ENCODE assay signal across 9 cellular contexts in the genomic region with DNA sequence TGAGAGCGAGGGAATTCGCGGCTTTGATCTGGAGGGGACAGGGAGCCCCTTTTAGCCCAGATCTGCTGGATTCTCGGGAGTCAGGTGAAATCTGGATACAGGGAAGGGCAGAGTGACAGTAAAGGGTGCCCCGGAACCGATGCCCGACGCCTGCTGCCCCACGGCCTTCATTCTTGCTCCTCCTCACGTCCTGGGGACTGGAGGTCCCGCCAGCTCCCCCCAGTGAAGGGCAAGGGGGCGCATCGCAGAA. TPM values are rescaled to one million over a fixed set of nuclear protein-coding genes. Genes with fewer than 3 reads are reported as not detected.
DNase-seq lines count a peak whose midpoint lies in the region; ATAC-seq and TF ChIP-seq lines count a peak whose summit lies in the region.
"Had no signal": no experiment of that assay in that cellular context is flagged by ENCODE, and none has a peak within 500 bp of the region (broad histone marks: within the 10 kb centered on the region; RNA-seq: fewer than 3 reads in every experiment).

No MANE protein-coding gene starts in this region.

- H3K4me2 ChIP-seq in smooth muscle cell: peak overlapping the region; percentile 90

- peak overlapping the region; percentile 71 for H3K4me3 Mint-ChIP-seq in activated T-cell treated with anti-CD3 and anti-CD28 coated beads, Interleukin-2, amount 50 U/mL, for 4 hours

- H3K27ac ChIP-seq in WERI-Rb-1 (no peak overlapping the region), smooth muscle cell (ENCODE audit: low read depth) (no peak overlapping the region)

- no peaks in the 10 kb centered on the region for H3K36me3 Mint-ChIP-seq in activated T-cell treated with anti-CD3 and anti-CD28 coated beads, Interleukin-2, amount 50 U/mL, for 4 hours (ENCODE audit: insufficient read depth)

- peak overlapping the region; percentile 34 for H3K9ac ChIP-seq in smooth muscle cell (ENCODE audit: low read depth)

- peaks cover 36% of the 10 kb centered on the region for H3K27me3 ChIP-seq in WERI-Rb-1 (ENCODE audit: insufficient read depth, low read depth, severe bottlenecking)
- H3K27me3 ChIP-seq in smooth muscle cell (ENCODE audit: low read depth): peaks cover 19% of the 10 kb centered on the region

- no peaks in the 10 kb centered on the region for H4K20me1 ChIP-seq in smooth muscle cell (ENCODE audit: low read depth)

- under 1% methylated on average over 13 of the region's 13 CpGs for WGBS in smooth muscle cell (ENCODE audit: low lambda C conversion rate)

- DNase-seq in activated T-cell treated with anti-CD3 and anti-CD28 coated beads, Interleukin-2, amount 50 U/mL, for 4 hours: no peak
- no peak for DNase-seq in activated T-cell treated with anti-CD3 and anti-CD28 coated beads, Interleukin-2, amount 50 U/mL, for 48 hours
- no peak for DNase-seq in WERI-Rb-1
- no peak for DNase-seq in fibroblast of villous mesenchyme (ENCODE audit: low read depth)
- DNase-seq in smooth muscle cell (lab: John Stamatoyannopoulos, UW; ENCODE audit: unreplicated experiment): no peak
- DNase-seq in GF-D8 (lab: John Stamatoyannopoulos, UW): no peak
- DNase-seq in COLO668 (lab: John Stamatoyannopoulos, UW; ENCODE audit: unreplicated experiment): no peak

- ATAC-seq in activated T-cell treated with anti-CD3 and anti-CD28 coated beads, Interleukin-2, amount 50 U/mL, for 4 hours: no peak
- no peak for ATAC-seq in GM18907 (IDR thresholded peaks at IDR 0.05; ENCODE audit: unreplicated experiment)

- H3F3A ChIP-seq in smooth muscle cell (ENCODE audit: low read depth): peaks cover 5% of the 10 kb centered on the region

- no peaks in the 10 kb centered on the region for H3K79me2 ChIP-seq in smooth muscle cell (ENCODE audit: low read depth)

- peaks cover 44% of the 10 kb centered on the region for H3K4me1 Mint-ChIP-seq in activated T-cell treated with anti-CD3 and anti-CD28 coated beads, Interleukin-2, amount 50 U/mL, for 4 hours (ENCODE audit: low read depth)

- peaks cover 5% of the 10 kb centered on the region for H3K4me1 ChIP-seq in smooth muscle cell (ENCODE audit: low read depth)

- H3K9me3 ChIP-seq in WERI-Rb-1 (ENCODE audit: severe bottlenecking) (peaks cover 3% of the 10 kb centered on the region), smooth muscle cell (replicated peaks; ENCODE audit: low read depth) (no peaks in the 10 kb centered on the region)

- peaks cover 80% of the 10 kb centered on the region for H3K27me3 Mint-ChIP-seq in activated T-cell treated with anti-CD3 and anti-CD28 coated beads, Interleukin-2, amount 50 U/mL, for 4 hours (ENCODE audit: low read depth)

- TF ChIP-seq CTCF in WERI-Rb-1 (IDR thresholded peaks at IDR 0.05; ENCODE audit: low read depth, low read length): no peak
- TF ChIP-seq CTCF in fibroblast of villous mesenchyme (IDR thresholded peaks at IDR 0.05; ENCODE audit: insufficient read depth, low read depth, low read length): no peak
- TF ChIP-seq CTCF in smooth muscle cell (IDR thresholded peaks at IDR 0.05; ENCODE audit: borderline replicate concordance, insufficient read depth, poor library complexity, severe bottlenecking): no peak

- no peaks in the 10 kb centered on the region for H3K9me3 Mint-ChIP-seq in activated T-cell treated with anti-CD3 and anti-CD28 coated beads, Interleukin-2, amount 50 U/mL, for 4 hours

- peak overlapping the region; percentile 68 for H3K4me3 ChIP-seq in WERI-Rb-1 (ENCODE audit: low read depth, low read length)
- H3K4me3 ChIP-seq in fibroblast of villous mesenchyme (ENCODE audit: low read depth, low read length): peak overlapping the region; percentile 76
- peak overlapping the region; percentile 77 for H3K4me3 ChIP-seq in smooth muscle cell

- H3K36me3 ChIP-seq in WERI-Rb-1 (no peaks in the 10 kb centered on the region), smooth muscle cell (ENCODE audit: low read depth) (no peaks in the 10 kb centered on the region)

- peak overlapping the region; percentile 100 for H2AFZ ChIP-seq in smooth muscle cell (ENCODE audit: low read depth)

RNA-seq across cellular contexts. Expression of a gene that starts 0.6 kb away (rescaled TPM):
- not detected for total RNA-seq in activated T-cell treated with anti-CD3 and anti-CD28 coated beads, Interleukin-2, amount 50 U/mL, for 4 hours
- under 0.01 and 0.43 TPM in 2 replicates for total RNA-seq in fibroblast of villous mesenchyme
- not detected in 2 replicates for total RNA-seq in smooth muscle cell
- polyA plus RNA-seq in smooth muscle cell: not detected in 2 replicates
- polyA plus RNA-seq: CD14-positive monocyte had no signal

RNA-seq across cellular contexts. Expression of a gene that starts 46.4 kb away (rescaled TPM):
- 1 to 10 TPM; 9.0 to 9.7 (median 9.6) TPM for total RNA-seq in activated T-cell treated with anti-CD3 and anti-CD28 coated beads, Interleukin-2, amount 50 U/mL, for 4 hours
- total RNA-seq in fibroblast of villous mesenchyme (10.0 and 11.2 TPM in 2 replicates), smooth muscle cell (7.7 and 8.7 TPM in 2 replicates)
- polyA plus RNA-seq in smooth muscle cell: 6.1 and 7.0 TPM in 2 replicates

RNA-seq across cellular contexts. Expression of a gene that starts 53.8 kb away (rescaled TPM):
- 10 to 100 TPM in 1 of 3 donors, 1 to 10 TPM in 2; 9.8 to 12.0 (median 9.9) TPM for total RNA-seq in activated T-cell treated with anti-CD3 and anti-CD28 coated beads, Interleukin-2, amount 50 U/mL, for 4 hours
- total RNA-seq in fibroblast of villous mesenchyme (3.5 and 5.5 TPM in 2 replicates), smooth muscle cell (4.4 and 9.2 TPM in 2 replicates)
- polyA plus RNA-seq in smooth muscle cell: 8.3 and 9.6 TPM in 2 replicates
